8 cellular contexts compared by ENCODE assay signal in the genomic region with DNA sequence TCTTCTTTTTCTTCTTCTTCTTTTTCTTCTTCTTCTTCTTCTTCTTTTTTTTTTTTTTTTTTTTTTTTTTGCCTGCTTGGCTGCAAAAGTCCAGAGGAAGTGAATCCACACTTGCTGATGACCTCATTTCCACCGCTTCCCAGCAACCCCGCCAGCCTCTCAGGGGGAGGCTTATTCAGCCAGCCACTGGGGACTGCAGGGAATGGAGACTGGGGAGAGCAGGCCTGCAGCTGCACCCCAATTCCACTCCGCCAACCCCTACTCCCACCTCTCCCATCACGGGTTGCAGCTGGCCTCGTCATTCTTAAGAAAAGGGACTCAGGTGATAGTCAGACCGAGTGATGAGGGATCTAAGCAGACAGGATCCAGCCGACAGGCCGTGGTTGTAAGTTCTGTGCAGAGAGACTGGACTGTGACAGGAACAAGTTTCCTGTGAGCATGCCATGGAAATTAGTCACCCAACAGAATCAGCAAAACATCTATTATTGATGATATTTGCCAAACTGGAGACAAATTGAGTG. TPM values are rescaled to one million over a fixed set of nuclear protein-coding genes. Genes with fewer than 3 reads are reported as not detected.
DNase-seq lines count a peak whose midpoint lies in the region; ATAC-seq and TF ChIP-seq lines count a peak whose summit lies in the region.

No MANE protein-coding gene starts in this region.

- DNase-seq in body of pancreas (peak in 2 of 4 donors; percentile 17 to 59), lower lobe of right lung (peak; percentile 75), type B pancreatic cell (ENCODE audit: extremely low spot score, unreplicated experiment) (no peak), NCI-H82 (lab: John Stamatoyannopoulos, UW) (no peak), COR-L47 (lab: John Stamatoyannopoulos, UW) (no peak)
- DNase-seq in stimulated activated CD4-positive, alpha-beta T cell treated with anti-CD3 and anti-CD28 coated beads, Interleukin-15, amount 100 ng/mL, for 24 hours, result no peak

- ATAC-seq in GM18502 (IDR thresholded peaks at IDR 0.05; ENCODE audit: poor library complexity, unreplicated experiment) (peak; percentile 49), HG03432 (IDR thresholded peaks at IDR 0.05; ENCODE audit: unreplicated experiment) (peak; percentile 29), body of pancreas (peak; percentile 57), lower lobe of right lung (peak; percentile 73 to 77)

- no peaks in the 10 kb centered on the region for H3K36me3 ChIP-seq in body of pancreas (replicated peaks in 1 of 2; ENCODE audit: insufficient read depth in 1 of 2, low read depth in 2 of 2)
- no peaks in the 10 kb centered on the region for H3K36me3 ChIP-seq in lower lobe of right lung

- H3K36me3 Mint-ChIP-seq in type B pancreatic cell, result no peaks in the 10 kb centered on the region

- no peak for TF ChIP-seq POLR2A in body of pancreas (IDR thresholded peaks at IDR 0.05)

- H3K4me3 ChIP-seq in body of pancreas, result no peak overlapping the region
- peak overlapping the region; percentile 17 for H3K4me3 ChIP-seq in lower lobe of right lung

- H3K4me1 Mint-ChIP-seq in type B pancreatic cell (ENCODE audit: unreplicated experiment), result peaks cover 28% of the 10 kb centered on the region

- intact Hi-C loops in body of pancreas (cut with DNase I) (no loop called here), lower lobe of right lung (cut with DNase I) (no loop called here)

- H3K9me3 ChIP-seq in body of pancreas, result no peaks in the 10 kb centered on the region
- H3K9me3 ChIP-seq in lower lobe of right lung, result no peaks in the 10 kb centered on the region

- peak overlapping the region in 2 of 4 donors; percentile 50 to 59 for H3K27ac ChIP-seq in body of pancreas
- peak overlapping the region; percentile 85 for H3K27ac ChIP-seq in lower lobe of right lung

- H3K27me3 ChIP-seq in body of pancreas (no peaks in the 10 kb centered on the region), lower lobe of right lung (ENCODE audit: low read depth) (no peaks in the 10 kb centered on the region)

- H3K4me1 ChIP-seq in body of pancreas (no peaks in the 10 kb centered on the region), lower lobe of right lung (peaks cover 20% of the 10 kb centered on the region)

- no peak for TF ChIP-seq CTCF in body of pancreas (IDR thresholded peaks at IDR 0.05)
- TF ChIP-seq CTCF in lower lobe of right lung (IDR thresholded peaks at IDR 0.05), result no peak
- TF ChIP-seq CTCF in type B pancreatic cell (conservative IDR thresholded peaks at IDR 0.05), result no peak

- 60 to 73% methylated on average over 6 to 8 of the region's 8 CpGs for WGBS in body of pancreas, 2 donors

- peak overlapping the region; percentile 53 for H3K27ac Mint-ChIP-seq in type B pancreatic cell

- peaks cover 4% of the 10 kb centered on the region for H3K9me3 Mint-ChIP-seq in type B pancreatic cell

- no peak overlapping the region for H3K4me3 Mint-ChIP-seq in type B pancreatic cell

- H3K27me3 Mint-ChIP-seq in type B pancreatic cell, result no peaks in the 10 kb centered on the region

RNA-seq across cellular contexts. Expression of gene QKI, which starts 59.0 kb away (rescaled TPM):
- total RNA-seq in body of pancreas (10 to 100 TPM; 60.4 to 61.3 TPM), lower lobe of right lung (247 TPM), type B pancreatic cell (ENCODE audit: low replicate concordance) (50.4 and 150 TPM in 2 replicates)
